ENCODE assay signal across 10 cellular contexts in the genomic region with DNA sequence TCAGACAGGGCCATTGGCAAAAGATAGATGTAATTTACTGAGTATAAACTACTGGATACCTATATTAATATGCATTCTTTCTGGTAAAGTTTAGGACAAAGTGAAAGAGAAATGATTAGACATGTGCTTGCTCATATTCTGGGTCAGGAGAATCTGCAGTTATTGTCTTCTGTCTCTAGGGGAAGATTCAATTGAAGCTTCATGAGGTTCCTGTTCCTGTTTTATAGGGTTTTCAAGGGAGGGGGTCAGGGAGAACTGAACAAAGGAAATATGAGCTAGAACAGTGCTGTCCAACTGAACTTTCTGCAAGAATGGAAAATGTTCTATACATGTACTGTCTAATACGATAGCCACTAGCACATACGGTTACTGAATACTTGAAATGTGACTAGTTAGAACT. TPM values are rescaled to one million over a fixed set of nuclear protein-coding genes. Genes with fewer than 3 reads are reported as not detected.
A peak's percentile ranks its signal among the peaks of the same experiment; 100 is the strongest.
DNase-seq lines count a peak whose midpoint lies in the region; ATAC-seq lines count a peak whose summit lies in the region.
"Had no signal": no experiment of that assay in that cellular context is flagged by ENCODE, and none has a peak within 500 bp of the region (broad histone marks: within the 10 kb centered on the region; RNA-seq: fewer than 3 reads in every experiment).

No MANE protein-coding gene starts in this region.

- peaks cover 57% of the 10 kb centered on the region for H3K36me3 ChIP-seq in CD4-positive, CD25-positive, alpha-beta regulatory T cell (ENCODE audit: control insufficient read depth, insufficient read depth, low read length)

- H3K27ac ChIP-seq in CD4-positive, CD25-positive, alpha-beta regulatory T cell (ENCODE audit: insufficient read depth, low read length, poor library complexity, severe bottlenecking) = no peak overlapping the region

- no peak for DNase-seq in CD4-positive, CD25-positive, alpha-beta regulatory T cell
- DNase-seq in KG1 (lab: John Stamatoyannopoulos, UW) = peak; percentile 35
- DNase-seq in memory B cell (ENCODE audit: low spot score in 2 of 2) = peak in 1 of 2 donors; percentile 30
- no peak for DNase-seq in mucosa of gallbladder (ENCODE audit: low spot score)
- no peak for DNase-seq in NCI-H1048 (lab: John Stamatoyannopoulos, UW)
- DNase-seq: activated CD4-positive, alpha-beta memory T cell treated with anti-CD3 and anti-CD28 coated beads, Interleukin-2, amount 10 ng/mL, durations not matched to agents 7 days and 5 days; NCI-H226 had no signal

- H3K27me3 Mint-ChIP-seq in CD4-positive, CD25-positive, alpha-beta regulatory T cell = no peaks in the 10 kb centered on the region
- no peaks in the 10 kb centered on the region for H3K27me3 Mint-ChIP-seq in activated T-helper 17 cell treated with anti-CD3 and anti-CD28 coated beads, Interleukin-2, amount 50 U/mL, for 72 hours
- H3K27me3 Mint-ChIP-seq in memory B cell = no peaks in the 10 kb centered on the region
- H3K27me3 Mint-ChIP-seq: activated CD4-positive, alpha-beta memory T cell treated with anti-CD3 and anti-CD28 coated beads, Interleukin-2, amount 10 ng/mL, durations not matched to agents 7 days and 5 days had no signal

- H3K36me3 Mint-ChIP-seq in CD4-positive, CD25-positive, alpha-beta regulatory T cell = peaks cover 23% of the 10 kb centered on the region
- H3K36me3 Mint-ChIP-seq in activated T-helper 17 cell treated with anti-CD3 and anti-CD28 coated beads, Interleukin-2, amount 50 U/mL, for 72 hours (ENCODE audit: low read depth) = peaks cover 71% of the 10 kb centered on the region
- peaks cover 14% of the 10 kb centered on the region for H3K36me3 Mint-ChIP-seq in memory B cell

- H3K4me3 ChIP-seq in CD4-positive, CD25-positive, alpha-beta regulatory T cell (ENCODE audit: low read depth, low read length) = no peak overlapping the region

- H3K27ac Mint-ChIP-seq in CD4-positive, CD25-positive, alpha-beta regulatory T cell = peak overlapping the region in 2 of 3 donors; percentile 1 to 31
- H3K27ac Mint-ChIP-seq in activated T-helper 17 cell treated with anti-CD3 and anti-CD28 coated beads, Interleukin-2, amount 50 U/mL, for 72 hours = peak overlapping the region; percentile 66
- peak overlapping the region; percentile 71 for H3K27ac Mint-ChIP-seq in memory B cell
- H3K27ac Mint-ChIP-seq: activated CD4-positive, alpha-beta memory T cell treated with anti-CD3 and anti-CD28 coated beads, Interleukin-2, amount 10 ng/mL, durations not matched to agents 7 days and 5 days had no signal

- no peak overlapping the region for H3K4me3 Mint-ChIP-seq in CD4-positive, CD25-positive, alpha-beta regulatory T cell
- no peak overlapping the region for H3K4me3 Mint-ChIP-seq in activated T-helper 17 cell treated with anti-CD3 and anti-CD28 coated beads, Interleukin-2, amount 50 U/mL, for 72 hours
- peak overlapping the region; percentile 5 for H3K4me3 Mint-ChIP-seq in memory B cell
- H3K4me3 Mint-ChIP-seq: activated CD4-positive, alpha-beta memory T cell treated with anti-CD3 and anti-CD28 coated beads, Interleukin-2, amount 10 ng/mL, durations not matched to agents 7 days and 5 days had no signal

- no peaks in the 10 kb centered on the region for H3K9me3 ChIP-seq in CD4-positive, CD25-positive, alpha-beta regulatory T cell (ENCODE audit: control insufficient read depth in 2 of 2, low read length in 2 of 2)

- H3K9me3 Mint-ChIP-seq in CD4-positive, CD25-positive, alpha-beta regulatory T cell = no peaks in the 10 kb centered on the region
- no peaks in the 10 kb centered on the region for H3K9me3 Mint-ChIP-seq in activated T-helper 17 cell treated with anti-CD3 and anti-CD28 coated beads, Interleukin-2, amount 50 U/mL, for 72 hours
- H3K9me3 Mint-ChIP-seq in memory B cell = no peaks in the 10 kb centered on the region
- H3K9me3 Mint-ChIP-seq: activated CD4-positive, alpha-beta memory T cell treated with anti-CD3 and anti-CD28 coated beads, Interleukin-2, amount 10 ng/mL, durations not matched to agents 7 days and 5 days had no signal

- peak in 1 of 2 donors; percentile 55 for ATAC-seq in CD4-positive, CD25-positive, alpha-beta regulatory T cell (ENCODE audit: low read depth in 2 of 2)
- ATAC-seq in activated T-helper 17 cell treated with anti-CD3 and anti-CD28 coated beads, Interleukin-2, amount 50 U/mL, for 72 hours (replicated peaks) = no peak
- ATAC-seq in memory B cell (ENCODE audit: low read depth) (peak; percentile 99), HG02642 (IDR thresholded peaks at IDR 0.05; ENCODE audit: poor library complexity, unreplicated experiment) (no peak), GM19467 (IDR thresholded peaks at IDR 0.05; ENCODE audit: unreplicated experiment) (no peak)

- H3K4me1 ChIP-seq in CD4-positive, CD25-positive, alpha-beta regulatory T cell (ENCODE audit: control insufficient read depth, insufficient read depth, low read length, poor library complexity, severe bottlenecking) = no peaks in the 10 kb centered on the region

- H3K4me1 Mint-ChIP-seq in CD4-positive, CD25-positive, alpha-beta regulatory T cell = peaks cover 11 to 28% (median 18%) of the 10 kb centered on the region in 4 donors
- H3K4me1 Mint-ChIP-seq in activated T-helper 17 cell treated with anti-CD3 and anti-CD28 coated beads, Interleukin-2, amount 50 U/mL, for 72 hours = peaks cover 7% of the 10 kb centered on the region
- H3K4me1 Mint-ChIP-seq in memory B cell = peaks cover 13% of the 10 kb centered on the region

- no peaks in the 10 kb centered on the region for H3K27me3 ChIP-seq in CD4-positive, CD25-positive, alpha-beta regulatory T cell (ENCODE audit: control insufficient read depth, insufficient read depth, low read length)

RNA-seq across cellular contexts. Expression of gene CORO6, which starts 59.3 kb away (rescaled TPM):
- 4.3 TPM for total RNA-seq in CD4-positive, CD25-positive, alpha-beta regulatory T cell
- under 1 TPM in 3 of 4 donors, not detected in 1; 0.15 to 0.52 (median 0.38) TPM for polyA plus RNA-seq in CD4-positive, CD25-positive, alpha-beta regulatory T cell
- 10 to 100 TPM in 1 of 2 donors, 1 to 10 TPM in 1; 2.5 to 12.0 TPM for total RNA-seq in activated T-helper 17 cell treated with anti-CD3 and anti-CD28 coated beads, Interleukin-2, amount 50 U/mL, for 72 hours
- total RNA-seq in mucosa of gallbladder = 12.9 TPM

Comparison
In these comparisons a context has a peak if more than half of its experiments do, and no peak if none do; other contexts are left out.
1. H3K27ac Mint-ChIP-seq: peak in every context shown above with its lines; median percentile 71 in memory B cell; 66 in activated T-helper 17 cell treated with anti-CD3 and anti-CD28 coated beads, Interleukin-2, amount 50 U/mL, for 72 hours; 16 in CD4-positive, CD25-positive, alpha-beta regulatory T cell.